Comparison of ENCODE assay signal across 9 cellular contexts in the genomic region with DNA sequence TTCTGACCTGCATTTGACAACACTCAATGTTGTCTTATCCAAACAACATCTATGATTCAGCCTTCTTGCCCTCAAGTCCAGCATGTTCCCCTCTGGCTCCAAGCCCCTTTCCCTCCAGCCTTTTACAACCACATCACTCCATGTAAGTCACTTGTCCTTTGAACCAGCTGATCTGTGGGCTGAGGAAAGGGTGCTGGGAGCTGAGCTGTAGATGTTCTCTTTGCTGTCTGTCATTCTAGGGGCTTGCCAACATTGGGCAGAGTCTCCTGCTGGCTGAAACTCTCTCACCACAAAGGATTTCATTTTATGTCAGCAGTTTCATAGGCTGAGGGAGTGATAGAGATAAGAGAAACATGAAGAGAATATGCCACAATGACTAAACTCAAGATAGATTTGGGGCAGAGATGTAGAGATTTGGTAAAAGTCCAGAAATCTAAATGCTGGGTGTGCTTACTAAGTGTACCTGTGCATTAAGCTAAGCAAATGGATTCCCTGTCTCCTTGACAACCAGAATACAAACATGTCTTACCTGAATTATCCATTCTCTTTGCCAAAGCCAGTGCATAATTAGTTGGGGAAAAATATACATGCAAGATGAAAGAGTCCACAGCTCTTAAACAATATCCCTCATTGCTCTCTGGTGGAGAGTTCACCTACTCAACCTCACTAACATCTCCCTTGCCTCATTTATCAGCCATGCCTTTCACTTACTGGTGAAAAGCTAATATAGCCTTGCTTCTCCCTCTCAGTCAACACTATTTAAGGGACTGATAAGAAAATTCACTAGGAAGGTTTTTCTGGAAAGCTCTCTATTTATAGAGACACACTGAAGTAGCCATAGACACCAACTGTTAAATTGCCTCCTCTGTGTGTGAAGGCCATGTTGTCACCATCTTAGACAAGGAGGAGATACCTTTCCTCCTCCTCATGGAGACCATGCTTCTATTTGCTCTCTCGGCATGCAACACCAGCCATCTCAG.
DNase-seq lines count a peak whose midpoint lies in the region; ATAC-seq and TF ChIP-seq lines count a peak whose summit lies in the region.
"Had no signal": no experiment of that assay in that cellular context is flagged by ENCODE, and none has a peak within 500 bp of the region (broad histone marks: within the 10 kb centered on the region; RNA-seq: fewer than 3 reads in every experiment).

No MANE protein-coding gene starts in this region.

- intact Hi-C loops in activated CD4-positive, alpha-beta T cell treated with anti-CD3 and anti-CD28 coated beads for 36 hours (cut with DNase I, micrococcal nuclease) = loop anchor here (1.0 to 10.0 kb wide), 11 partner anchors 39 to 1701 kb away; partner anchors contain the start of genes SERP2 (in 1 of the 2) and TSC22D1 (in 1 of the 2)
- intact Hi-C loops in activated CD8-positive, alpha-beta T cell treated with anti-CD3 and anti-CD28 coated beads for 36 hours (cut with micrococcal nuclease) = no loop called here

- H3K27me3 Mint-ChIP-seq in activated CD4-positive, alpha-beta T cell treated with anti-CD3 and anti-CD28 coated beads for 36 hours = peaks cover 28% of the 10 kb centered on the region
- peaks cover 15% of the 10 kb centered on the region for H3K27me3 Mint-ChIP-seq in activated CD8-positive, alpha-beta T cell treated with anti-CD3 and anti-CD28 coated beads for 36 hours

- H3K4me1 Mint-ChIP-seq in activated CD4-positive, alpha-beta T cell treated with anti-CD3 and anti-CD28 coated beads for 36 hours = peaks cover 40% of the 10 kb centered on the region
- H3K4me1 Mint-ChIP-seq in activated CD8-positive, alpha-beta T cell treated with anti-CD3 and anti-CD28 coated beads for 36 hours (ENCODE audit: low read depth) = peaks cover 35% of the 10 kb centered on the region
- H3K4me1 Mint-ChIP-seq: B cell had no signal

- POLR2A ChIA-PET in activated CD4-positive, alpha-beta T cell treated with anti-CD3 and anti-CD28 coated beads for 36 hours (lab: Charles Lee) = interaction anchor here (0.6 kb wide), 1 partner anchor 171 kb away, joined by 3 read pairs; no protein-coding TSS in a partner anchor
- POLR2A ChIA-PET in activated CD8-positive, alpha-beta T cell treated with anti-CD3 and anti-CD28 coated beads for 36 hours (lab: Charles Lee) = interaction anchor here (0.5 to 1.0 kb wide), 2 partner anchors 244 to 272 kb away, joined by 4 read pairs; no protein-coding TSS in a partner anchor

- H3K4me3 Mint-ChIP-seq in activated CD4-positive, alpha-beta T cell treated with anti-CD3 and anti-CD28 coated beads for 36 hours = no peak overlapping the region
- H3K4me3 Mint-ChIP-seq in activated CD8-positive, alpha-beta T cell treated with anti-CD3 and anti-CD28 coated beads for 36 hours = no peak overlapping the region
- H3K4me3 Mint-ChIP-seq: B cell had no signal

- no peaks in the 10 kb centered on the region for H3K9me3 Mint-ChIP-seq in activated CD4-positive, alpha-beta T cell treated with anti-CD3 and anti-CD28 coated beads for 36 hours (ENCODE audit: low read depth)
- no peaks in the 10 kb centered on the region for H3K9me3 Mint-ChIP-seq in activated CD8-positive, alpha-beta T cell treated with anti-CD3 and anti-CD28 coated beads for 36 hours

- CTCF ChIA-PET in activated CD4-positive, alpha-beta T cell treated with anti-CD3 and anti-CD28 coated beads for 36 hours (lab: Charles Lee) = interaction anchor here (1.2 kb wide), 1 partner anchor 61 kb away, joined by 3 read pairs; no protein-coding TSS in a partner anchor
- CTCF ChIA-PET in activated CD8-positive, alpha-beta T cell treated with anti-CD3 and anti-CD28 coated beads for 36 hours (lab: Charles Lee) = interaction anchor here (0.6 to 1.6 kb wide), 4 partner anchors 27 to 239 kb away, joined by 3 to 5 read pairs (median 3); no protein-coding TSS in a partner anchor

- peak; percentile 65 for DNase-seq in activated CD4-positive, alpha-beta T cell treated with anti-CD3 and anti-CD28 coated beads for 36 hours
- DNase-seq in activated CD4-positive, alpha-beta T cell treated with anti-CD3 and anti-CD28 coated beads for 4 hours = no peak
- DNase-seq in activated CD8-positive, alpha-beta T cell treated with anti-CD3 and anti-CD28 coated beads for 36 hours = peak; percentile 68
- peak in 2 of 3 donors; percentile 23 to 38 for DNase-seq in stimulated activated CD4-positive, alpha-beta T cell treated with anti-CD3 and anti-CD28 coated beads, TNF-alpha, amount 100 ng/mL, for 48 hours (ENCODE audit: low read depth in 3 of 3)
- DNase-seq in NCI-H510A treated with DMSO at 0.1 percent for 48 hours (lab: John Stamatoyannopoulos, UW) (no peak), GOT3 (lab: John Stamatoyannopoulos, UW) (no peak), GF-D8 (lab: John Stamatoyannopoulos, UW) (no peak)

- no peak overlapping the region for H3K27ac Mint-ChIP-seq in activated CD4-positive, alpha-beta T cell treated with anti-CD3 and anti-CD28 coated beads for 36 hours
- H3K27ac Mint-ChIP-seq in activated CD8-positive, alpha-beta T cell treated with anti-CD3 and anti-CD28 coated beads for 36 hours = no peak overlapping the region
- H3K27ac Mint-ChIP-seq: B cell had no signal

- peak; percentile 91 for ATAC-seq in activated CD4-positive, alpha-beta T cell treated with anti-CD3 and anti-CD28 coated beads for 36 hours
- peak; percentile 82 for ATAC-seq in HG03045 (IDR thresholded peaks at IDR 0.05; ENCODE audit: unreplicated experiment)
- peak; percentile 92 for ATAC-seq in activated CD8-positive, alpha-beta T cell treated with anti-CD3 and anti-CD28 coated beads for 36 hours

- no peaks in the 10 kb centered on the region for H3K36me3 Mint-ChIP-seq in activated CD4-positive, alpha-beta T cell treated with anti-CD3 and anti-CD28 coated beads for 36 hours (ENCODE audit: low read depth)
- no peaks in the 10 kb centered on the region for H3K36me3 Mint-ChIP-seq in activated CD8-positive, alpha-beta T cell treated with anti-CD3 and anti-CD28 coated beads for 36 hours (ENCODE audit: low read depth)

- no peak for TF ChIP-seq CTCF in activated CD8-positive, alpha-beta T cell treated with anti-CD3 and anti-CD28 coated beads for 36 hours (IDR thresholded peaks at IDR 0.05)

Comparison
In these comparisons a context has a peak if more than half of its experiments do, and no peak if none do; other contexts are left out.
1. DNase-seq: peak in activated CD4-positive, alpha-beta T cell treated with anti-CD3 and anti-CD28 coated beads for 36 hours (single experiment), activated CD8-positive, alpha-beta T cell treated with anti-CD3 and anti-CD28 coated beads for 36 hours (single experiment) and stimulated activated CD4-positive, alpha-beta T cell treated with anti-CD3 and anti-CD28 coated beads, TNF-alpha, amount 100 ng/mL, for 48 hours (2 of 3); none in activated CD4-positive, alpha-beta T cell treated with anti-CD3 and anti-CD28 coated beads for 4 hours (0 of 2), NCI-H510A treated with DMSO at 0.1 percent for 48 hours (single experiment), GOT3 (single experiment) and GF-D8 (single experiment).
2. Peak in every context shown above with its lines, with median percentiles within 50 percentile points of each other: ATAC-seq.